In the genomic region with DNA sequence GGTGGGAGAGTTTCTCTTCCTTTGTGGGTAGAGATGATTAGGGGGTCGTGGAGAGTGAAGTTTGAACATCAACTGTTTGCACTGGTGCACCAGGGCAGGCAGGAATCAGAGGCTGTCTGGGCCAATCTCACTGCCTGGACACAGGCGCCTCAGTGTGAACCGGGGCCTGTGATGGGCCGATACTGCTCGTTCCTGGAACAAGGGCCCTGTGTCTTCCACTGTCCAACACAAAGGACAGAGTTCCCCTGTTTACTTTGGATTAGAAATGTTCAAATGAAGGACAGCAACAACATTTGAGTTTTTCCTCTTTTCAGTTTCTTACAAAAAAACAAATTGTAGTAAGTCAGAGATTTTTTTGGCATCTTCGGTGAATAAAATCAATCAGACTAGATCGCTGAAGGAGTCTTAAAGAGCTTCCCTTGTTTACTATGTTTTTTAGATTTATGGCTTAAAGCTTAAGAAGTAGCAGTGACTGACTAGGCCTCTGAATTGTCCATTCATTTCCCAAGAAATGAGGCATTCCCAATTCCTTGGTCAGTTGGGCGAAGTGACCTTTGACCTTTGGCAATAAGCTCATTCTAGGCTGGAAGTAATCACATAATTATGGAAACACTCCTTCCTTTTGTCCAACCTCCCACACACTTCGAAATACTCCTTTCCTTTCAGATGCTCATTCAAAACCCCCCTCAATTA, we compare ENCODE assay signal across 20 cellular contexts. TPM values are rescaled to one million over a fixed set of nuclear protein-coding genes. Genes with fewer than 3 reads are reported as not detected.
DNase-seq lines count a peak whose midpoint lies in the region; ATAC-seq lines count a peak whose summit lies in the region.
"Had no signal": no experiment of that assay in that cellular context is flagged by ENCODE, and none has a peak within 500 bp of the region (broad histone marks: within the 10 kb centered on the region; RNA-seq: fewer than 3 reads in every experiment).

No MANE protein-coding gene starts in this region.

- H3K18ac ChIP-seq in neuronal stem cell (ENCODE audit: low read length), result peak overlapping the region; percentile 4

- no peak for ATAC-seq in HG03097 (IDR thresholded peaks at IDR 0.05; ENCODE audit: low FRiP score, unreplicated experiment)
- ATAC-seq in left lobe of liver, result no peak
- no peak for ATAC-seq in left ventricle myocardium superior
- ATAC-seq: body of pancreas, T-cell had no signal

- no peak overlapping the region for H4K91ac ChIP-seq in neuronal stem cell (ENCODE audit: low read depth, low read length, poor library complexity)

- H3K27me3 ChIP-seq in neuronal stem cell (ENCODE audit: control insufficient read depth in 3 of 3, insufficient read depth in 3 of 3, low read depth in 1 of 3, low read length in 3 of 3), result peaks cover 0 to 23% (median 0%) of the 10 kb centered on the region in 3 experiments
- H3K27me3 ChIP-seq: body of pancreas, ovary, Peyer's patch had no signal

- H2BK15ac ChIP-seq in neuronal stem cell (ENCODE audit: low read length), result no peak overlapping the region

- H2AFZ ChIP-seq in neuronal stem cell (ENCODE audit: low read length), result no peak overlapping the region

- H2BK5ac ChIP-seq in neuronal stem cell (ENCODE audit: low read length), result no peak overlapping the region

- no peak overlapping the region for H2BK12ac ChIP-seq in neuronal stem cell (ENCODE audit: low read length)

- H3K36me3 ChIP-seq in neuronal stem cell (replicated peaks in 1 of 2; ENCODE audit: control insufficient read depth in 2 of 2, insufficient read depth in 2 of 2, low read length in 2 of 2), result no peaks in the 10 kb centered on the region
- H3K36me3 ChIP-seq: ovary, Peyer's patch had no signal

- H3K4ac ChIP-seq in neuronal stem cell (ENCODE audit: low read length), result no peak overlapping the region

- no peak overlapping the region for H3K9ac ChIP-seq in neuronal stem cell (ENCODE audit: low read depth, low read length, poor library complexity)

- H3K79me1 ChIP-seq in neuronal stem cell (ENCODE audit: low read depth, low read length), result no peaks in the 10 kb centered on the region

- no peak overlapping the region for H3K4me2 ChIP-seq in neuronal stem cell (ENCODE audit: insufficient read depth, low read length, poor library complexity, severe bottlenecking)

- no peak overlapping the region for H3K14ac ChIP-seq in neuronal stem cell (ENCODE audit: low read length)

- H4K8ac ChIP-seq in neuronal stem cell (ENCODE audit: low read depth, low read length), result no peak overlapping the region

- H2AK5ac ChIP-seq in neuronal stem cell (ENCODE audit: low read depth, low read length), result no peak overlapping the region

- H2BK120ac ChIP-seq in neuronal stem cell (ENCODE audit: low read depth, low read length), result no peak overlapping the region

- no CpG with 5 or more reads among the region's 9 CpGs for WGBS in neuronal stem cell (ENCODE audit: extremely low coverage in 2 of 2, insufficient read length in 2 of 2, insufficient replicate concordance in 1 of 2), 2 donors

- H3K9me3 ChIP-seq in neuronal stem cell (replicated peaks in 1 of 2; ENCODE audit: control insufficient read depth in 2 of 2, insufficient read depth in 1 of 2, low read depth in 1 of 2, low read length in 2 of 2), result no peaks in the 10 kb centered on the region
- H3K9me3 ChIP-seq: body of pancreas, ovary, Peyer's patch had no signal

- peak; percentile 92 for DNase-seq in Ammon's horn (ENCODE audit: low spot score)
- DNase-seq in anterior cingulate cortex (lab: John Stamatoyannopoulos, UW), result peak in 47 of 58 donors; percentile 6 to 90 (median 66)
- DNase-seq in globus pallidus (ENCODE audit: low spot score), result peak; percentile 96
- peak; percentile 60 for DNase-seq in neuronal stem cell (ENCODE audit: low spot score)
- no peak for DNase-seq in DMS114 treated with DMSO at 0.1 percent for 48 hours (lab: John Stamatoyannopoulos, UW; ENCODE audit: unreplicated experiment)
- DNase-seq in left lobe of liver (ENCODE audit: low spot score), result no peak
- no peak for DNase-seq in left ventricle myocardium superior
- DNase-seq: activated effector memory CD4-positive, alpha-beta T cell treated with anti-CD3 and anti-CD28 coated beads, Interleukin-2, amount 50 U/mL, for 16 hours; activated naive CD8-positive, alpha-beta T cell treated with anti-CD3 and anti-CD28 coated beads, Interleukin-2, amount 10 ng/mL, durations not matched to agents 7 days and 5 days; body of pancreas; DMS79 treated with DMSO at 0.1 percent for 48 hours; mesenchymal stem cell; naive B cell; NCI-H524; ovary; Peyer's patch; T-cell had no signal

- H3K4me1 ChIP-seq in neuronal stem cell (ENCODE audit: control insufficient read depth in 2 of 2, insufficient read depth in 1 of 2, low read depth in 1 of 2, low read length in 2 of 2), result peaks cover 0 to 5% of the 10 kb centered on the region in 2 donors
- H3K4me1 ChIP-seq: body of pancreas, Peyer's patch had no signal

- no peak overlapping the region for H3K4me3 ChIP-seq in neuronal stem cell (ENCODE audit: low read length in 2 of 2)
- H3K4me3 ChIP-seq: body of pancreas, ovary, Peyer's patch had no signal

- intact Hi-C loops in left ventricle myocardium superior (cut with micrococcal nuclease), result no loop called here

- peak overlapping the region; percentile 76 for H3K27ac ChIP-seq in neuronal stem cell (replicated peaks; ENCODE audit: low read length)
- H3K27ac ChIP-seq: ovary, Peyer's patch had no signal

- no peak overlapping the region for H3K23ac ChIP-seq in neuronal stem cell (ENCODE audit: low read depth, low read length, poor library complexity)

RNA-seq across cellular contexts. Expression of a gene that starts 11.6 kb away (rescaled TPM):
- 0.25 TPM for polyA plus RNA-seq in neuronal stem cell (2013, experiment 1 of 2)
- polyA plus RNA-seq in neuronal stem cell (2013, experiment 2 of 2), result 0.25 TPM
- total RNA-seq in left lobe of liver, result 5.0 TPM
- 1.1 TPM for total RNA-seq in left ventricle myocardium superior
- total RNA-seq: B cell, LHCN-M2 had no signal

Comparison
In these comparisons a context has a peak if more than half of its experiments do, and no peak if none do; other contexts are left out.
1. DNase-seq: peak in Ammon's horn (single experiment), anterior cingulate cortex (47 of 58), globus pallidus (single experiment) and neuronal stem cell (single experiment); none in DMS114 treated with DMSO at 0.1 percent for 48 hours (single experiment), left lobe of liver (single experiment) and left ventricle myocardium superior (single experiment).